In genomic region chr1:42934111-42934510, GRCh38 we compare ENCODE assay signal across 10 cellular contexts. TPM values are rescaled to one million over a fixed set of nuclear protein-coding genes. Genes with fewer than 3 reads are reported as not detected.
DNase-seq lines count a peak whose midpoint lies in the region; TF ChIP-seq lines count a peak whose summit lies in the region.
"Had no signal": no experiment of that assay in that cellular context is flagged by ENCODE, and none has a peak within 500 bp of the region (broad histone marks: within the 10 kb centered on the region; RNA-seq: fewer than 3 reads in every experiment).

No MANE protein-coding gene starts in this region.

- H3K9ac ChIP-seq in SU-DHL-6 (ENCODE audit: low read length): peak overlapping the region; percentile 15; the same call in 1 of the 2 replicates

- peaks cover 55% of the 10 kb centered on the region for H3F3A ChIP-seq in SU-DHL-6 (ENCODE audit: insufficient read depth)

- H3K4me1 ChIP-seq in spleen: peaks cover 64 to 98% (median 93%) of the 10 kb centered on the region in 6 donors

- intact Hi-C loops in spleen (cut with DNase I; ENCODE audit: low total_unique reads): no loop called here

- no peaks in the 10 kb centered on the region for H3K27me3 ChIP-seq in SU-DHL-6 (ENCODE audit: low read length)
- H3K27me3 ChIP-seq in spleen (replicated peaks in 1 of 7): no peaks in the 10 kb centered on the region
- H3K27me3 ChIP-seq: Peyer's patch had no signal

- H2AFZ ChIP-seq in SU-DHL-6 (ENCODE audit: low read depth, low read length, severe bottlenecking): no peak overlapping the region

- H3K9me3 ChIP-seq in SU-DHL-6 (ENCODE audit: insufficient read depth, low read length) (no peaks in the 10 kb centered on the region), spleen (no peaks in the 10 kb centered on the region)
- H3K9me3 ChIP-seq: Peyer's patch had no signal

- no peaks in the 10 kb centered on the region for H3K9me2 ChIP-seq in SU-DHL-6 (replicated peaks; ENCODE audit: insufficient read depth, low read length)

- TF ChIP-seq POLR2A in spleen (IDR thresholded peaks at IDR 0.05): no peak

- no peaks in the 10 kb centered on the region for H3K36me3 ChIP-seq in SU-DHL-6 (ENCODE audit: low read length)
- H3K36me3 ChIP-seq in spleen: peaks cover 0 to 45% (median 16%) of the 10 kb centered on the region in 6 donors

- peak overlapping the region; percentile 67 for H3K4me2 ChIP-seq in SU-DHL-6 (ENCODE audit: low read depth, low read length, poor library complexity, severe bottlenecking)

- H3K79me2 ChIP-seq in SU-DHL-6 (ENCODE audit: insufficient read depth, low read length): peaks cover 32% of the 10 kb centered on the region

- 50 to 81% (median 65%) methylated on average over 3 to 5 of the region's 5 CpGs for WGBS in spleen, 5 donors

- DNase-seq in activated CD4-positive, CD25-positive, alpha-beta regulatory T cell treated with anti-CD3 and anti-CD28 coated beads, Interleukin-2, amount 50 U/mL, for 72 hours: peak; percentile 20
- no peak for DNase-seq in activated CD4-positive, CD25-positive, alpha-beta regulatory T cell (lab: John Stamatoyannopoulos, UW)
- DNase-seq in epithelial cell of esophagus (ENCODE audit: low read depth) (peak; percentile 11), spleen (peak; percentile 74), epidermal melanocyte (ENCODE audit: insufficient read length, low spot score) (no peak), SKM-1 (lab: John Stamatoyannopoulos, UW; ENCODE audit: unreplicated experiment) (no peak), DMS79 treated with DMSO at 0.1 percent for 48 hours (lab: John Stamatoyannopoulos, UW) (no peak)
- DNase-seq: NCI-H1930 had no signal

- H3K4me3 ChIP-seq in SU-DHL-6 (ENCODE audit: insufficient read depth, low read length, poor library complexity, severe bottlenecking) (no peak overlapping the region), epithelial cell of esophagus (ENCODE audit: low read length) (no peak overlapping the region), spleen (no peak overlapping the region)
- H3K4me3 ChIP-seq: Peyer's patch had no signal

- H3K27ac ChIP-seq in SU-DHL-6 (ENCODE audit: low read depth, low read length) (peak overlapping the region; percentile 98), spleen (peak overlapping the region in 7 of 8 donors; percentile 41 to 97 (median 91))

- no peaks in the 10 kb centered on the region for H4K20me1 ChIP-seq in SU-DHL-6 (ENCODE audit: low read depth, low read length)

- TF ChIP-seq CTCF in SU-DHL-6 (IDR thresholded peaks at IDR 0.05; ENCODE audit: insufficient read depth, low read length, poor library complexity, severe bottlenecking): no peak
- no peak for TF ChIP-seq CTCF in epithelial cell of esophagus (IDR thresholded peaks at IDR 0.05; ENCODE audit: insufficient read depth, low read depth, low read length, missing control alignments)
- TF ChIP-seq CTCF in spleen (IDR thresholded peaks at IDR 0.05 in 8 of 11, conservative IDR thresholded peaks at IDR 0.05 in 3 of 11): no peak

RNA-seq across cellular contexts. Expression of gene SLC2A1, which starts 24.6 kb away (rescaled TPM):
- total RNA-seq in spleen: 100 to 1,000 TPM in 3 of 7 donors, 10 to 100 TPM in 4; 26.2 to 142 (median 83.1) TPM
- 10 to 100 TPM; 18.3 to 31.0 (median 19.5) TPM for polyA plus RNA-seq in spleen

Comparison
In these comparisons a context has a peak if more than half of its experiments do, and no peak if none do; other contexts are left out.
1. DNase-seq: peak in activated CD4-positive, CD25-positive, alpha-beta regulatory T cell treated with anti-CD3 and anti-CD28 coated beads, Interleukin-2, amount 50 U/mL, for 72 hours (single experiment), epithelial cell of esophagus (single experiment) and spleen (single experiment); none in activated CD4-positive, CD25-positive, alpha-beta regulatory T cell (0 of 4), epidermal melanocyte (single experiment), SKM-1 (single experiment) and DMS79 treated with DMSO at 0.1 percent for 48 hours (single experiment).